ENCODE assay signal across 9 cellular contexts in the genomic region with DNA sequence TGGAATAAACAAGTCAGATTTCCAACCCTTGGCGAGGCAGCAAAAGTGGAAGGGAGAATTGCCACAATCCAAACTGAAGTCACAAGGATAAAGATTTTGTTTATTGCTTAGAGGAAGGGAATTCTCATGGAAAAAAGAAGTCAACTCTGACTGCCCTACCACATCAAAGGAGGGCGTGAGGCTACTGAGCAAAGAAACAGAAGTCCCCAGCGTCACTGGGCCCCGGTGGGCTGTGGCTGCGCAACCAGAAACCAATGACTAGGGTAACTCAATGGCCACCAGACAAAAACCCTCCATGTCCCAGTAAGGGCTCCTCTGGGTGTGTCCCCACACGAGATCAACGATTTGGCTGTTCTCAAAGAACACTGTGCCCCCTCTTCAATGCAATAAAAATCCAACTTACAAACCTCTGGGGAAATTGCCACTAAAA.
DNase-seq lines count a peak whose midpoint lies in the region; ATAC-seq and TF ChIP-seq lines count a peak whose summit lies in the region.
"Had no signal": no experiment of that assay in that cellular context is flagged by ENCODE, and none has a peak within 500 bp of the region (broad histone marks: within the 10 kb centered on the region; RNA-seq: fewer than 3 reads in every experiment).

No MANE protein-coding gene starts in this region.

- no peak overlapping the region for H3K9ac ChIP-seq in parathyroid adenoma

- H3K36me3 ChIP-seq in SJSA1 (peaks cover 21% of the 10 kb centered on the region), left ventricle myocardium inferior (peaks cover 8% of the 10 kb centered on the region), parathyroid adenoma (ENCODE audit: control insufficient read depth, insufficient read depth, low read length) (no peaks in the 10 kb centered on the region)

- no peak for TF ChIP-seq CTCF in AG04450 (IDR thresholded peaks at IDR 0.05; ENCODE audit: low read depth, low read length)
- no peak for TF ChIP-seq CTCF in left ventricle myocardium inferior (IDR thresholded peaks at IDR 0.05; ENCODE audit: borderline replicate concordance)
- TF ChIP-seq CTCF in parathyroid adenoma (IDR thresholded peaks at IDR 0.05): no peak

- intact Hi-C loops in left ventricle myocardium inferior (cut with micrococcal nuclease): no loop called here

- no peak overlapping the region; the same call in 1 of the 2 replicates for H3K4me3 ChIP-seq in AG04450 (ENCODE audit: low read depth, low read length)
- H3K4me3 ChIP-seq in SJSA1: no peak overlapping the region
- peak overlapping the region; percentile 7 for H3K4me3 ChIP-seq in left ventricle myocardium inferior
- no peak overlapping the region for H3K4me3 ChIP-seq in parathyroid adenoma (ENCODE audit: low read depth, low read length)

- CTCF ChIA-PET in AG04450 (lab: Charles Lee): interaction anchor here (1.3 kb wide), 1 partner anchor 44 kb away, joined by 3 read pairs; no protein-coding TSS in a partner anchor

- DNase-seq in AG04450 (ENCODE audit: low read depth, low spot score) (no peak), SJSA1 (ENCODE audit: low read depth in 1 of 2, low spot score in 2 of 2) (peak; percentile 83 to 84), left ventricle myocardium inferior (no peak), UCSD-AML1 (lab: John Stamatoyannopoulos, UW; ENCODE audit: unreplicated experiment) (no peak), NCI-H146 (lab: John Stamatoyannopoulos, UW) (no peak)
- DNase-seq: NCI-H1048 had no signal

- H3K9me3 ChIP-seq in AG04450 (ENCODE audit: control insufficient read depth, insufficient read depth, low read length) (no peaks in the 10 kb centered on the region), SJSA1 (replicated peaks) (no peaks in the 10 kb centered on the region), left ventricle myocardium inferior (replicated peaks) (no peaks in the 10 kb centered on the region), parathyroid adenoma (ENCODE audit: control insufficient read depth, low read length) (no peaks in the 10 kb centered on the region)

- POLR2A ChIA-PET in AG04450 (lab: Yijun Ruan, JAX): interaction anchor here (0.6 to 1.1 kb wide), 2 partner anchors 52 to 86 kb away, joined by 3 to 11 read pairs; no protein-coding TSS in a partner anchor

- peaks cover 28% of the 10 kb centered on the region for H3K4me1 ChIP-seq in SJSA1 (replicated peaks)
- H3K4me1 ChIP-seq in left ventricle myocardium inferior: peaks cover 71% of the 10 kb centered on the region
- H3K4me1 ChIP-seq in parathyroid adenoma: peaks cover 5% of the 10 kb centered on the region

- H3K27me3 ChIP-seq in AG04450 (ENCODE audit: control insufficient read depth, insufficient read depth, low read length): no peaks in the 10 kb centered on the region
- H3K27me3 ChIP-seq in SJSA1 (replicated peaks): no peaks in the 10 kb centered on the region
- no peaks in the 10 kb centered on the region for H3K27me3 ChIP-seq in left ventricle myocardium inferior (ENCODE audit: low read depth)
- no peaks in the 10 kb centered on the region for H3K27me3 ChIP-seq in parathyroid adenoma (ENCODE audit: control insufficient read depth, insufficient read depth, low read length)

- H3K27ac ChIP-seq in AG04450 (ENCODE audit: low read depth, low read length) (peak overlapping the region; percentile 54), SJSA1 (peak overlapping the region; percentile 1; the same call in 1 of the 2 replicates), left ventricle myocardium inferior (replicated peaks) (peak overlapping the region; percentile 75), parathyroid adenoma (peak overlapping the region; percentile 56)

- H2AFZ ChIP-seq in parathyroid adenoma: no peak overlapping the region

- H3K4me2 ChIP-seq in parathyroid adenoma (ENCODE audit: low read length): no peak overlapping the region

- ATAC-seq in HG03565 (IDR thresholded peaks at IDR 0.05; ENCODE audit: unreplicated experiment) (no peak), esophagus mucosa (no peak)

- peaks cover 22% of the 10 kb centered on the region for H3K79me2 ChIP-seq in parathyroid adenoma

Comparison
In these comparisons a context has a peak if more than half of its experiments do, and no peak if none do; other contexts are left out.
1. DNase-seq: peak in SJSA1 (2 of 2); none in AG04450 (single experiment), left ventricle myocardium inferior (single experiment), UCSD-AML1 (single experiment) and NCI-H146 (single experiment).
2. H3K27ac ChIP-seq: peak in every context shown above with its lines; median percentile 75 in left ventricle myocardium inferior; 56 in parathyroid adenoma; 54 in AG04450; 1 in SJSA1.